10 cellular contexts compared by ENCODE assay signal in genomic region chr3:106025151-106025722, GRCh38.
DNase-seq lines count a peak whose midpoint lies in the region; ATAC-seq and TF ChIP-seq lines count a peak whose summit lies in the region.
"Had no signal": no experiment of that assay in that cellular context is flagged by ENCODE, and none has a peak within 500 bp of the region (broad histone marks: within the 10 kb centered on the region; RNA-seq: fewer than 3 reads in every experiment).

No MANE protein-coding gene starts in this region.

- H3K27me3 ChIP-seq in heart right ventricle (no peaks in the 10 kb centered on the region), thyroid gland (no peaks in the 10 kb centered on the region)

- H3K27ac Mint-ChIP-seq in progenitor cell of endocrine pancreas: no peak overlapping the region
- H3K27ac Mint-ChIP-seq: activated naive CD8-positive, alpha-beta T cell treated with anti-CD3 and anti-CD28 coated beads, Interleukin-2, amount 50 U/mL, for 24 hours had no signal

- H3K4me1 ChIP-seq in heart right ventricle (peaks cover 0 to 11% (median 0%) of the 10 kb centered on the region in 9 donors), thyroid gland (no peaks in the 10 kb centered on the region)

- DNase-seq in NCI-H1417 (lab: John Stamatoyannopoulos, UW): peak in 2 of 3 experiments; percentile 1 to 16
- no peak for DNase-seq in NCI-H1417 treated with DMSO at 0.1 percent for 48 hours (lab: John Stamatoyannopoulos, UW)
- no peak for DNase-seq in RWPE1 (ENCODE audit: low spot score)
- peak; percentile 9 to 10 for DNase-seq in heart right ventricle
- DNase-seq in thyroid gland: peak; percentile 4 to 36
- DNase-seq in progenitor cell of endocrine pancreas (ENCODE audit: low spot score, unreplicated experiment): no peak
- no peak for DNase-seq in anterior cingulate cortex (lab: John Stamatoyannopoulos, UW)
- DNase-seq: activated naive CD8-positive, alpha-beta T cell treated with anti-CD3 and anti-CD28 coated beads, Interleukin-2, amount 50 U/mL, for 24 hours; NCI-H526 had no signal

- no peaks in the 10 kb centered on the region for H3K4me1 Mint-ChIP-seq in progenitor cell of endocrine pancreas (ENCODE audit: low read depth)

- H3K27ac ChIP-seq in RWPE1: peak overlapping the region; percentile 77
- peak overlapping the region in 8 of 10 donors; percentile 20 to 56 (median 46) for H3K27ac ChIP-seq in heart right ventricle
- no peak overlapping the region for H3K27ac ChIP-seq in thyroid gland

- H3K4me3 ChIP-seq in heart right ventricle (no peak overlapping the region), thyroid gland (replicated peaks in 1 of 3) (no peak overlapping the region)

- TF ChIP-seq POLR2A in thyroid gland (IDR thresholded peaks at IDR 0.05): no peak

- POLR2A ChIA-PET in RWPE1 (lab: Yijun Ruan, JAX; ENCODE audit: low non-redundant PET): no interaction called here

- H3K9me3 ChIP-seq in heart right ventricle (no peaks in the 10 kb centered on the region), thyroid gland (no peaks in the 10 kb centered on the region)

- no peak overlapping the region for H3K4me3 Mint-ChIP-seq in progenitor cell of endocrine pancreas (ENCODE audit: low read depth)
- H3K4me3 Mint-ChIP-seq: activated naive CD8-positive, alpha-beta T cell treated with anti-CD3 and anti-CD28 coated beads, Interleukin-2, amount 50 U/mL, for 24 hours had no signal

- H3K36me3 ChIP-seq in heart right ventricle (no peaks in the 10 kb centered on the region), thyroid gland (no peaks in the 10 kb centered on the region)

- intact Hi-C loops in heart right ventricle (cut with DNase I) (no loop called here), thyroid gland (cut with DNase I) (no loop called here)

- CTCF ChIA-PET in RWPE1 (lab: Yijun Ruan, JAX): no interaction called here

- WGBS in heart right ventricle, 2 donors: 55 to 66% methylated on average over 4 of the region's 4 CpGs
- WGBS in thyroid gland, 2 donors: 53 to 54% methylated on average over 4 of the region's 4 CpGs

- no peak for TF ChIP-seq CTCF in RWPE1 (conservative IDR thresholded peaks at IDR 0.05; ENCODE audit: low read depth)
- TF ChIP-seq CTCF in heart right ventricle (IDR thresholded peaks at IDR 0.05): no peak
- no peak for TF ChIP-seq CTCF in thyroid gland (IDR thresholded peaks at IDR 0.05)
- no peak for TF ChIP-seq CTCF in progenitor cell of endocrine pancreas (IDR thresholded peaks at IDR 0.05; ENCODE audit: unreplicated experiment)

- H3K36me3 Mint-ChIP-seq in progenitor cell of endocrine pancreas (ENCODE audit: insufficient read depth): no peaks in the 10 kb centered on the region

- H3K9me3 Mint-ChIP-seq in progenitor cell of endocrine pancreas (ENCODE audit: low read depth): no peaks in the 10 kb centered on the region

- ATAC-seq in heart right ventricle: peak in 6 of 8 donors; percentile 49 to 82 (median 73)
- no peak for ATAC-seq in GM19463 (IDR thresholded peaks at IDR 0.05; ENCODE audit: unreplicated experiment)
- ATAC-seq: activated naive CD8-positive, alpha-beta T cell treated with anti-CD3 and anti-CD28 coated beads, Interleukin-2, amount 50 U/mL, for 24 hours had no signal

- no peaks in the 10 kb centered on the region for H3K27me3 Mint-ChIP-seq in progenitor cell of endocrine pancreas
- H3K27me3 Mint-ChIP-seq: activated naive CD8-positive, alpha-beta T cell treated with anti-CD3 and anti-CD28 coated beads, Interleukin-2, amount 50 U/mL, for 24 hours had no signal

Comparison
In these comparisons a context has a peak if more than half of its experiments do, and no peak if none do; other contexts are left out.
1. DNase-seq: peak in NCI-H1417 (2 of 3), heart right ventricle (2 of 2) and thyroid gland (2 of 2); none in NCI-H1417 treated with DMSO at 0.1 percent for 48 hours (single experiment), RWPE1 (single experiment), progenitor cell of endocrine pancreas (single experiment) and anterior cingulate cortex (0 of 58).
2. H3K27ac ChIP-seq: peak in RWPE1 (single experiment) and heart right ventricle (8 of 10); none in thyroid gland (0 of 3).